12 cellular contexts compared by ENCODE assay signal in genomic region chrX:100995469-100995868, GRCh38. TPM values are rescaled to one million over a fixed set of nuclear protein-coding genes. Genes with fewer than 3 reads are reported as not detected.
A peak's percentile ranks its signal among the peaks of the same experiment; 100 is the strongest.
DNase-seq lines count a peak whose midpoint lies in the region; ATAC-seq lines count a peak whose summit lies in the region.
"Had no signal": no experiment of that assay in that cellular context is flagged by ENCODE, and none has a peak within 500 bp of the region (broad histone marks: within the 10 kb centered on the region; RNA-seq: fewer than 3 reads in every experiment).

No MANE protein-coding gene starts in this region.

- H3K27ac Mint-ChIP-seq in activated CD4-positive, alpha-beta T cell treated with anti-CD3 and anti-CD28 coated beads for 36 hours = peak overlapping the region; percentile 65
- H3K27ac Mint-ChIP-seq in activated CD4-positive, alpha-beta T cell treated with anti-CD3 and anti-CD28 coated beads, Interleukin-2, amount 10 ng/mL, durations not matched to agents 7 days and 5 days = no peak overlapping the region

- CTCF ChIA-PET in activated CD4-positive, alpha-beta T cell treated with anti-CD3 and anti-CD28 coated beads for 36 hours (lab: Charles Lee) = no interaction called here
- CTCF ChIA-PET in activated CD4-positive, alpha-beta T cell treated with anti-CD3 and anti-CD28 coated beads, Interleukin-2, amount 10 ng/mL, durations not matched to agents 7 days and 5 days (lab: Charles Lee) = no interaction called here

- peak; percentile 61 for DNase-seq in activated CD4-positive, alpha-beta T cell treated with anti-CD3 and anti-CD28 coated beads for 36 hours
- no peak for DNase-seq in activated CD4-positive, alpha-beta T cell treated with anti-CD3 and anti-CD28 coated beads, Interleukin-2, amount 10 ng/mL, durations not matched to agents 7 days and 5 days
- peak; percentile 19 to 49 for DNase-seq in SJSA1 (ENCODE audit: low read depth in 1 of 2, low spot score in 2 of 2)
- peak; percentile 71 for DNase-seq in fibroblast of peridontal ligament (ENCODE audit: extremely low read depth)
- DNase-seq in stimulated activated CD4-positive, alpha-beta T cell treated with anti-CD3 and anti-CD28 coated beads, Interleukin-4, amount 100 ng/mL, for 1 hour = peak; percentile 9
- no peak for DNase-seq in mucosa of gallbladder (ENCODE audit: low spot score)
- DNase-seq: heart left ventricle, psoas muscle had no signal

- H3K27me3 ChIP-seq in SJSA1 (replicated peaks) = no peaks in the 10 kb centered on the region
- H3K27me3 ChIP-seq: BLaER1, heart left ventricle, vagina had no signal

- peak; percentile 68 for ATAC-seq in activated CD4-positive, alpha-beta T cell treated with anti-CD3 and anti-CD28 coated beads for 36 hours
- ATAC-seq in GM18498 (IDR thresholded peaks at IDR 0.05; ENCODE audit: unreplicated experiment) (no peak), GM19023 (IDR thresholded peaks at IDR 0.05; ENCODE audit: unreplicated experiment) (no peak)
- ATAC-seq: heart left ventricle had no signal

- H3K4me3 ChIP-seq in SJSA1 = no peak overlapping the region
- H3K4me3 ChIP-seq: BLaER1, heart left ventricle, psoas muscle, vagina had no signal

- intact Hi-C loops in activated CD4-positive, alpha-beta T cell treated with anti-CD3 and anti-CD28 coated beads for 36 hours (cut with DNase I, micrococcal nuclease) = loop anchor here (2.0 to 10.0 kb wide), 4 partner anchors 57 to 163 kb away; partner anchors contain the start of gene TRMT2B (in 1 of the 2)

- POLR2A ChIA-PET in activated CD4-positive, alpha-beta T cell treated with anti-CD3 and anti-CD28 coated beads for 36 hours (lab: Charles Lee) = no interaction called here
- POLR2A ChIA-PET in activated CD4-positive, alpha-beta T cell treated with anti-CD3 and anti-CD28 coated beads, Interleukin-2, amount 10 ng/mL, durations not matched to agents 7 days and 5 days (lab: Charles Lee) = no interaction called here

- H3K27ac ChIP-seq in SJSA1 = no peak overlapping the region; the same call in 1 of the 2 replicates
- H3K27ac ChIP-seq: BLaER1, heart left ventricle, psoas muscle, vagina had no signal

- peaks cover 6% of the 10 kb centered on the region for H3K36me3 Mint-ChIP-seq in activated CD4-positive, alpha-beta T cell treated with anti-CD3 and anti-CD28 coated beads for 36 hours (ENCODE audit: low read depth)
- H3K36me3 Mint-ChIP-seq in activated CD4-positive, alpha-beta T cell treated with anti-CD3 and anti-CD28 coated beads, Interleukin-2, amount 10 ng/mL, durations not matched to agents 7 days and 5 days (ENCODE audit: low read depth) = peaks cover 5% of the 10 kb centered on the region

- no peaks in the 10 kb centered on the region for H3K27me3 Mint-ChIP-seq in activated CD4-positive, alpha-beta T cell treated with anti-CD3 and anti-CD28 coated beads for 36 hours
- H3K27me3 Mint-ChIP-seq in activated CD4-positive, alpha-beta T cell treated with anti-CD3 and anti-CD28 coated beads, Interleukin-2, amount 10 ng/mL, durations not matched to agents 7 days and 5 days = no peaks in the 10 kb centered on the region

- H3K9me3 Mint-ChIP-seq in activated CD4-positive, alpha-beta T cell treated with anti-CD3 and anti-CD28 coated beads for 36 hours (ENCODE audit: low read depth) = no peaks in the 10 kb centered on the region
- H3K9me3 Mint-ChIP-seq in activated CD4-positive, alpha-beta T cell treated with anti-CD3 and anti-CD28 coated beads, Interleukin-2, amount 10 ng/mL, durations not matched to agents 7 days and 5 days = no peaks in the 10 kb centered on the region

- H3K9me3 ChIP-seq in SJSA1 (replicated peaks) = no peaks in the 10 kb centered on the region
- H3K9me3 ChIP-seq: BLaER1, heart left ventricle, psoas muscle, vagina had no signal

- H3K36me3 ChIP-seq in SJSA1 = no peaks in the 10 kb centered on the region
- H3K36me3 ChIP-seq: heart left ventricle, vagina had no signal

- H3K4me1 Mint-ChIP-seq in activated CD4-positive, alpha-beta T cell treated with anti-CD3 and anti-CD28 coated beads for 36 hours = peaks cover 22% of the 10 kb centered on the region
- H3K4me1 Mint-ChIP-seq in activated CD4-positive, alpha-beta T cell treated with anti-CD3 and anti-CD28 coated beads, Interleukin-2, amount 10 ng/mL, durations not matched to agents 7 days and 5 days = peaks cover 11% of the 10 kb centered on the region

- peaks cover 13% of the 10 kb centered on the region for H3K4me1 ChIP-seq in SJSA1 (replicated peaks)
- H3K4me1 ChIP-seq: heart left ventricle, psoas muscle, vagina had no signal

- no peak overlapping the region for H3K4me3 Mint-ChIP-seq in activated CD4-positive, alpha-beta T cell treated with anti-CD3 and anti-CD28 coated beads for 36 hours
- no peak overlapping the region for H3K4me3 Mint-ChIP-seq in activated CD4-positive, alpha-beta T cell treated with anti-CD3 and anti-CD28 coated beads, Interleukin-2, amount 10 ng/mL, durations not matched to agents 7 days and 5 days

RNA-seq across cellular contexts. Expression of gene ARL13A, which starts 26.0 kb away (rescaled TPM):
- not detected for total RNA-seq in activated CD4-positive, alpha-beta T cell treated with anti-CD3 and anti-CD28 coated beads for 36 hours
- not detected for total RNA-seq in activated CD4-positive, alpha-beta T cell treated with anti-CD3 and anti-CD28 coated beads, Interleukin-2, amount 10 ng/mL, durations not matched to agents 7 days and 5 days
- total RNA-seq in SJSA1 (2014; rRNA removed; shearing (Covaris generic)) = not detected in 2 replicates
- not detected for total RNA-seq in mucosa of gallbladder
- total RNA-seq: heart left ventricle, psoas muscle, vagina had no signal

RNA-seq across cellular contexts. Expression of gene TRMT2B, which starts 56.4 kb away (rescaled TPM):
- 10 to 100 TPM; 20.6 to 24.3 TPM for total RNA-seq in activated CD4-positive, alpha-beta T cell treated with anti-CD3 and anti-CD28 coated beads for 36 hours
- total RNA-seq in activated CD4-positive, alpha-beta T cell treated with anti-CD3 and anti-CD28 coated beads, Interleukin-2, amount 10 ng/mL, durations not matched to agents 7 days and 5 days = 10 to 100 TPM; 25.4 to 25.8 TPM
- 13.7 and 18.7 TPM in 2 replicates for total RNA-seq in SJSA1 (2014; rRNA removed; shearing (Covaris generic))
- 26.8 TPM for total RNA-seq in mucosa of gallbladder

Comparison
In these comparisons a context has a peak if more than half of its experiments do, and no peak if none do; other contexts are left out.
1. DNase-seq: peak in activated CD4-positive, alpha-beta T cell treated with anti-CD3 and anti-CD28 coated beads for 36 hours (single experiment), SJSA1 (2 of 2), fibroblast of peridontal ligament (single experiment) and stimulated activated CD4-positive, alpha-beta T cell treated with anti-CD3 and anti-CD28 coated beads, Interleukin-4, amount 100 ng/mL, for 1 hour (single experiment); none in activated CD4-positive, alpha-beta T cell treated with anti-CD3 and anti-CD28 coated beads, Interleukin-2, amount 10 ng/mL, durations not matched to agents 7 days and 5 days (single experiment) and mucosa of gallbladder (single experiment).